8 cellular contexts compared by ENCODE assay signal in the genomic region with DNA sequence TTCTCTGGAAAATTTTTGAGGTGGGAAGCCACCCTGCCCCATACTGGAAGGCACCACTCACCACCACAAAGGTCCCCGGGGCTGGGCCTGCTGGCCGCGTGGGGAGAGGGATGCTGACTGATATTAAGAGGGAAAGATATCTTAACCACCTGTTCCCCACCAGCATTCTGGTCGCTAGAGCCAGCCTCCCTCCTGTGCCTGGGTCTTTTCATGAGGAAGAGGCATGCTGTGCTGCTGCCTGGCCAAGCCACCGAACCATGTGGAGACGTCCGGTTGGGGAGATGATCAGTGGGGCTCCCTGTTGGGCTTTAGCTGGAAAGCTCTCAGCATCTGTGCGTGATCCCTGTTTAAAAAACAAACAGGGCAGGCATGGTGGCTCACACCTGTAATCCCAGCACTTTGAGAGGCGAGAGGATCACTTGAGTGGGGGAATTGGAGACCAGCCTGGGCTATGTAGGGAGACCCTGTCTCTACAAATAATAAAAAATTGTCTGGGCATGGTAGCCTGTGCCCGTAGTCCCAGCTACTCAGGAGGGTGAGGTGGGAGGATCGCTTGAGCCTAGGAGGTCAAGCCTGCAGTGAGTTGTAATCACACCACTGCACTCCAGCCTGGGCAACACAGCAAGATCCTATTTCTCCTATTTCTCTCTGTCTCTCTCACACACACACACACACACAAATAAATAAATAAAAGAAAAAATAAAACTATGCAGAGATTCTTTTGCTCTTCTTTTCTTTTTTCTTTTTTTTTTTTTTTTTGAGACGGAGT. TPM values are rescaled to one million over a fixed set of nuclear protein-coding genes. Genes with fewer than 3 reads are reported as not detected.
DNase-seq lines count a peak whose midpoint lies in the region; ATAC-seq, FAIRE-seq and TF ChIP-seq lines count a peak whose summit lies in the region.

No MANE protein-coding gene starts in this region.

- peak overlapping the region; percentile 89 for H3K9ac ChIP-seq in Loucy (ENCODE audit: low read depth, low read length, poor library complexity, severe bottlenecking)

- peak overlapping the region; percentile 95 to 99 for H3K4me3 Mint-ChIP-seq in activated T-cell treated with anti-CD3 and anti-CD28 coated beads, Interleukin-2, amount 50 U/mL, for 72 hours

- no peaks in the 10 kb centered on the region for H4K20me1 ChIP-seq in Loucy (ENCODE audit: insufficient read depth, low read length, poor library complexity, severe bottlenecking)

- peaks cover 4% of the 10 kb centered on the region; the same call in 1 of the 2 replicates for H3K36me3 ChIP-seq in Loucy (ENCODE audit: insufficient read depth, low read length)

- ATAC-seq in activated T-cell treated with anti-CD3 and anti-CD28 coated beads, Interleukin-2, amount 50 U/mL, for 72 hours (replicated peaks in 1 of 2), result peak in 1 of 2 donors; percentile 20
- ATAC-seq in HG02870 (IDR thresholded peaks at IDR 0.05; ENCODE audit: unreplicated experiment), result no peak

- H3K27me3 Mint-ChIP-seq in activated T-cell treated with anti-CD3 and anti-CD28 coated beads, Interleukin-2, amount 50 U/mL, for 72 hours (ENCODE audit: low read depth), result no peaks in the 10 kb centered on the region

- no peaks in the 10 kb centered on the region for H3K9me3 ChIP-seq in Loucy (ENCODE audit: insufficient read depth, low read depth, low read length)

- peak overlapping the region; percentile 89 for H3K4me2 ChIP-seq in Loucy (ENCODE audit: low read depth, low read length, poor library complexity, severe bottlenecking)

- DNase-seq in CMK (ENCODE audit: low read depth) (peak; percentile 14), cardiac septum (ENCODE audit: low spot score) (peak; percentile 70), retina (peak; percentile 41), D721Med (ENCODE audit: insufficient read length, low spot score) (no peak), NCI-H1694 (lab: John Stamatoyannopoulos, UW) (no peak)
- peak; percentile 28 to 44 for DNase-seq in activated T-cell treated with anti-CD3 and anti-CD28 coated beads, Interleukin-2, amount 50 U/mL, for 72 hours

- H3K9me3 Mint-ChIP-seq in activated T-cell treated with anti-CD3 and anti-CD28 coated beads, Interleukin-2, amount 50 U/mL, for 72 hours, result no peaks in the 10 kb centered on the region

- intact Hi-C loops in cardiac septum (cut with DNase I), result loop anchor here (2.0 to 5.0 kb wide), 5 partner anchors 17 to 119 kb away; partner anchors contain the start of genes PTPN23 and SETD2

- no peaks in the 10 kb centered on the region for H3F3A ChIP-seq in Loucy (ENCODE audit: low read depth)

- H3K4me1 Mint-ChIP-seq in activated T-cell treated with anti-CD3 and anti-CD28 coated beads, Interleukin-2, amount 50 U/mL, for 72 hours (ENCODE audit: low read depth), result peaks cover 30% of the 10 kb centered on the region

- no peaks in the 10 kb centered on the region for H3K27me3 ChIP-seq in Loucy (ENCODE audit: insufficient read depth, low read length, poor library complexity, severe bottlenecking)

- H3K36me3 Mint-ChIP-seq in activated T-cell treated with anti-CD3 and anti-CD28 coated beads, Interleukin-2, amount 50 U/mL, for 72 hours (ENCODE audit: insufficient read depth in 2 of 2), result peaks cover 4 to 11% of the 10 kb centered on the region in 2 donors

- no peaks in the 10 kb centered on the region for H3K9me2 ChIP-seq in Loucy (replicated peaks; ENCODE audit: low read depth, low read length)

- peak overlapping the region; percentile 99 for H3K27ac Mint-ChIP-seq in activated T-cell treated with anti-CD3 and anti-CD28 coated beads, Interleukin-2, amount 50 U/mL, for 72 hours

- H3K79me2 ChIP-seq in Loucy (ENCODE audit: insufficient read depth, low read length), result peaks cover 50% of the 10 kb centered on the region

- peaks cover 25% of the 10 kb centered on the region for H3K4me1 ChIP-seq in Loucy (ENCODE audit: insufficient read depth, low read length, poor library complexity, severe bottlenecking)

- TF ChIP-seq CTCF in Loucy (conservative IDR thresholded peaks at IDR 0.05; ENCODE audit: low read length), result no peak
- TF ChIP-seq CTCF in D721Med (IDR thresholded peaks at IDR 0.05; ENCODE audit: insufficient read depth, missing control alignments), result no peak

- H3K4me3 ChIP-seq in Loucy (ENCODE audit: low read length, poor library complexity, severe bottlenecking), result peak overlapping the region; percentile 94

- no peak for FAIRE-seq in D721Med (lab: Jason Lieb, UNC)

- peak overlapping the region; percentile 98 for H2AFZ ChIP-seq in Loucy (ENCODE audit: low read length)

RNA-seq across cellular contexts. Expression of gene KLHL18, which starts 1.0 kb away (rescaled TPM):
- total RNA-seq in activated T-cell treated with anti-CD3 and anti-CD28 coated beads, Interleukin-2, amount 50 U/mL, for 72 hours, result 10 to 100 TPM; 22.6 to 29.0 TPM
- total RNA-seq in cardiac septum, result 47.6 TPM

RNA-seq across cellular contexts. Expression of gene KIF9, which starts 1.2 kb away (rescaled TPM):
- 1 to 10 TPM; 3.2 to 4.0 TPM for total RNA-seq in activated T-cell treated with anti-CD3 and anti-CD28 coated beads, Interleukin-2, amount 50 U/mL, for 72 hours
- total RNA-seq in cardiac septum, result 11.7 TPM

Comparison
In these comparisons a context has a peak if more than half of its experiments do, and no peak if none do; other contexts are left out.
1. DNase-seq: peak in CMK (single experiment), activated T-cell treated with anti-CD3 and anti-CD28 coated beads, Interleukin-2, amount 50 U/mL, for 72 hours (2 of 2), cardiac septum (single experiment) and retina (single experiment); none in D721Med (single experiment) and NCI-H1694 (single experiment).